8 cellular contexts compared by ENCODE assay signal in genomic region chr10:5684318-5684970, GRCh38. TPM values are rescaled to one million over a fixed set of nuclear protein-coding genes. Genes with fewer than 3 reads are reported as not detected.
DNase-seq lines count a peak whose midpoint lies in the region; ATAC-seq and TF ChIP-seq lines count a peak whose summit lies in the region.

TSS of gene TASOR2 (plus strand) at chr10:5684838. CDS start at chr10:5720643, 35,805 bp downstream.

- H3K27ac Mint-ChIP-seq in natural killer cell treated with Interleukin-12 subunit alpha and Interleukin-12 subunit beta and Interleukin-15 and Interleukin-18, amount 100 ng/mL, for 72 hours, result peak within 1 kb of the TSS; percentile 90 to 98

- peaks cover 7% of the 10 kb centered on the region for H3K36me3 Mint-ChIP-seq in natural killer cell treated with Interleukin-12 subunit alpha and Interleukin-12 subunit beta and Interleukin-15 and Interleukin-18, amount 100 ng/mL, for 72 hours

- H3K36me3 ChIP-seq in H7 (replicated peaks; ENCODE audit: control insufficient read depth, insufficient read depth, low read length), result no peaks in the 10 kb centered on the region
- H3K36me3 ChIP-seq in MG63, result no peaks in the 10 kb centered on the region

- peak; percentile 91 to 95 for ATAC-seq in natural killer cell treated with Interleukin-12 subunit alpha and Interleukin-12 subunit beta and Interleukin-15 and Interleukin-18, amount 100 ng/mL, for 72 hours
- peak; percentile 88 for ATAC-seq in stimulated activated naive CD8-positive, alpha-beta T cell treated with anti-CD3 and anti-CD28 coated beads, Interleukin-15, Interleukin-2, amounts not matched to agents 100 U/mL and 50 U/mL, for 24 hours

- no peak for TF ChIP-seq CTCF in fibroblast of pulmonary artery (IDR thresholded peaks at IDR 0.05; ENCODE audit: low read length, missing control alignments)

- H3K27me3 Mint-ChIP-seq in natural killer cell treated with Interleukin-12 subunit alpha and Interleukin-12 subunit beta and Interleukin-15 and Interleukin-18, amount 100 ng/mL, for 72 hours, result peaks cover 6 to 7% of the 10 kb centered on the region in 2 donors

- H3K4me3 ChIP-seq in H7 (ENCODE audit: insufficient read depth, low read depth, low read length) (peak within 1 kb of the TSS; percentile 92), MG63 (peak within 1 kb of the TSS; percentile 77), fibroblast of pulmonary artery (replicated peaks; ENCODE audit: low read depth, low read length) (peak within 1 kb of the TSS; percentile 89)

- H3K4me1 Mint-ChIP-seq in natural killer cell treated with Interleukin-12 subunit alpha and Interleukin-12 subunit beta and Interleukin-15 and Interleukin-18, amount 100 ng/mL, for 72 hours (ENCODE audit: low read depth in 2 of 2), result peaks cover 33 to 49% of the 10 kb centered on the region in 2 donors

- peak; percentile 99 for DNase-seq in ELF-1 (ENCODE audit: low read depth, low spot score)
- peak; percentile 94 for DNase-seq in H7
- peak; percentile 97 for DNase-seq in MG63
- peak; percentile 92 for DNase-seq in SHP77 treated with DMSO at 0.1 percent for 48 hours (lab: John Stamatoyannopoulos, UW)
- peak; percentile 99 for DNase-seq in activated effector memory CD4-positive, alpha-beta T cell treated with anti-CD3 and anti-CD28 coated beads, Interleukin-2, amount 50 U/mL, for 16 hours
- DNase-seq in fibroblast of pulmonary artery (ENCODE audit: low read depth), result peak; percentile 98
- DNase-seq in natural killer cell treated with Interleukin-12 subunit alpha and Interleukin-12 subunit beta and Interleukin-15 and Interleukin-18, amount 100 ng/mL, for 72 hours (ENCODE audit: low spot score), result peak; percentile 98
- peak; percentile 98 for DNase-seq in stimulated activated naive CD8-positive, alpha-beta T cell treated with anti-CD3 and anti-CD28 coated beads, Interleukin-15, Interleukin-2, amounts not matched to agents 100 U/mL and 50 U/mL, for 24 hours

- H3K9me3 Mint-ChIP-seq in natural killer cell treated with Interleukin-12 subunit alpha and Interleukin-12 subunit beta and Interleukin-15 and Interleukin-18, amount 100 ng/mL, for 72 hours, result no peaks in the 10 kb centered on the region

- 0 out of 2 replicates have a peak, but pooled peaks cover 4% of the 10 kb centered on the region for H3K9me3 ChIP-seq in MG63

- H3K27me3 ChIP-seq in H7 (ENCODE audit: control insufficient read depth, insufficient read depth, low read length) (peaks cover 7% of the 10 kb centered on the region), MG63 (no peaks in the 10 kb centered on the region)

- H3K4me3 Mint-ChIP-seq in natural killer cell treated with Interleukin-12 subunit alpha and Interleukin-12 subunit beta and Interleukin-15 and Interleukin-18, amount 100 ng/mL, for 72 hours, result peak within 1 kb of the TSS; percentile 99

RNA-seq across cellular contexts. Expression of gene TASOR2, which starts in this region (rescaled TPM):
- total RNA-seq in H7 (2014; rRNA removed; shearing (Covaris generic)), result 44.5 and 56.8 TPM in 2 replicates
- 18.1 and 39.1 TPM in 2 replicates for total RNA-seq in MG63 (2014; rRNA removed; shearing (Covaris generic); ENCODE audit: low replicate concordance)
- 100 to 1,000 TPM in 1 of 2 donors, 10 to 100 TPM in 1; 70.0 to 118 TPM for total RNA-seq in natural killer cell treated with Interleukin-12 subunit alpha and Interleukin-12 subunit beta and Interleukin-15 and Interleukin-18, amount 100 ng/mL, for 72 hours

Comparison
In these comparisons a context has a peak if more than half of its experiments do, and no peak if none do; other contexts are left out.
1. Peak in every context shown above with its lines: DNase-seq, ATAC-seq and H3K4me3 ChIP-seq.